Comparison of ENCODE assay signal across 8 cellular contexts in the genomic region with DNA sequence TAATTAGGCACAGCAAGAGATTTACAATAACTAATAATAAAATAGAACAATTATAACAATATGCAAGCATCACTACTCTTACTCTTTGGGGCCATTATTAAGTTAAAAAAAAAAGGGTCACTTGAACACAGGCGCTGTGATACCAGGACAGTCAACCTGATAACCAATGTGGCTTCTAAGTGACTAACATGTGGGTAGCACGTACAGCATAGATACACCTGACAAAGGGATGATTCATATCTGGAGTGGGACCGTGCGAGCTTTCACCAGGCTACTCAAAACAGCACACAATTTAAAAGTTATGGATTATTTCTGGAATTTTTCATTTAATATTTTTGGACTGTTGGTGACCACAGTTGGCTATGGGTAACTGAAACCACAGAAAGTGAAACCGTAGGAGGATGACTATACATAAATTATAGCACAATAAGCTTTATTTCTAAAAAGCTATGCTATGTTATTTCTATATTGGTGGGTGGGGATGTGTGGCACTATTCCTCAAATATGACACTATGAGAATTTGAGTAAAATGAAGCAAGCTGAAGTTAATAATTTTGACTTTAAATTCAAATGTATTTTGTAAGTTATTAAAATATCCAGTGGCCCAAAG.
A peak's percentile ranks its signal among the peaks of the same experiment; 100 is the strongest.
DNase-seq lines count a peak whose midpoint lies in the region; ATAC-seq and TF ChIP-seq lines count a peak whose summit lies in the region.

No MANE protein-coding gene starts in this region.

- no peak overlapping the region for H3K27ac Mint-ChIP-seq in activated naive CD8-positive, alpha-beta T cell treated with anti-CD3 and anti-CD28 coated beads, Interleukin-2, amount 10 ng/mL, durations not matched to agents 7 days and 5 days
- no peak overlapping the region for H3K27ac Mint-ChIP-seq in nephron progenitor cell
- no peak overlapping the region for H3K27ac Mint-ChIP-seq in endodermal cell

- WGBS in heart right ventricle, 2 donors = 93 to 96% methylated on average over 5 of the region's 5 CpGs
- 92 to 100% methylated on average over 1 to 4 of the region's 5 CpGs for WGBS in endodermal cell (ENCODE audit: insufficient coverage in 1 of 2, insufficient read length in 1 of 2), 2 experiments

- peaks cover 2% of the 10 kb centered on the region for H3K9me3 Mint-ChIP-seq in activated naive CD8-positive, alpha-beta T cell treated with anti-CD3 and anti-CD28 coated beads, Interleukin-2, amount 10 ng/mL, durations not matched to agents 7 days and 5 days
- H3K9me3 Mint-ChIP-seq in nephron progenitor cell = no peaks in the 10 kb centered on the region
- no peaks in the 10 kb centered on the region for H3K9me3 Mint-ChIP-seq in endodermal cell

- intact Hi-C loops in heart right ventricle (cut with DNase I) = no loop called here

- H3K27me3 Mint-ChIP-seq in activated naive CD8-positive, alpha-beta T cell treated with anti-CD3 and anti-CD28 coated beads, Interleukin-2, amount 10 ng/mL, durations not matched to agents 7 days and 5 days = peaks cover 5% of the 10 kb centered on the region
- H3K27me3 Mint-ChIP-seq in nephron progenitor cell (ENCODE audit: low read depth, poor library complexity) (no peaks in the 10 kb centered on the region), endodermal cell (ENCODE audit: insufficient read depth) (no peaks in the 10 kb centered on the region)

- H3K4me3 Mint-ChIP-seq in activated naive CD8-positive, alpha-beta T cell treated with anti-CD3 and anti-CD28 coated beads, Interleukin-2, amount 10 ng/mL, durations not matched to agents 7 days and 5 days = no peak overlapping the region
- H3K4me3 Mint-ChIP-seq in nephron progenitor cell = no peak overlapping the region
- H3K4me3 Mint-ChIP-seq in endodermal cell = no peak overlapping the region

- no peak overlapping the region for H3K9ac ChIP-seq in endodermal cell (ENCODE audit: extremely low read depth, low read length, poor library complexity, severe bottlenecking)

- H3K27me3 ChIP-seq in heart right ventricle (no peaks in the 10 kb centered on the region), endodermal cell (ENCODE audit: control insufficient read depth, insufficient read depth, low read length, poor library complexity, severe bottlenecking) (no peaks in the 10 kb centered on the region)

- TF ChIP-seq CTCF in nephron progenitor cell (IDR thresholded peaks at IDR 0.05) (no peak), heart right ventricle (IDR thresholded peaks at IDR 0.05) (no peak), endodermal cell (conservative IDR thresholded peaks at IDR 0.05) (no peak)

- POLR2A ChIA-PET in activated naive CD8-positive, alpha-beta T cell treated with anti-CD3 and anti-CD28 coated beads, Interleukin-2, amount 10 ng/mL, durations not matched to agents 7 days and 5 days (lab: Charles Lee) = no interaction called here

- H3K27ac ChIP-seq in heart right ventricle (no peak overlapping the region), endodermal cell (ENCODE audit: low read depth, low read length) (no peak overlapping the region)

- H3K36me3 ChIP-seq in heart right ventricle = peaks cover 0 to 34% (median 7%) of the 10 kb centered on the region in 9 donors
- H3K36me3 ChIP-seq in endodermal cell (ENCODE audit: control insufficient read depth, insufficient read depth, low read length) = no peaks in the 10 kb centered on the region

- H3K4me1 Mint-ChIP-seq in activated naive CD8-positive, alpha-beta T cell treated with anti-CD3 and anti-CD28 coated beads, Interleukin-2, amount 10 ng/mL, durations not matched to agents 7 days and 5 days = peaks cover 16% of the 10 kb centered on the region
- H3K4me1 Mint-ChIP-seq in nephron progenitor cell = no peaks in the 10 kb centered on the region
- H3K4me1 Mint-ChIP-seq in endodermal cell = peaks cover 3% of the 10 kb centered on the region

- H3K4me1 ChIP-seq in heart right ventricle (peaks cover 0 to 32% (median 2%) of the 10 kb centered on the region in 9 donors), endodermal cell (ENCODE audit: control insufficient read depth, insufficient read depth, low read length) (no peaks in the 10 kb centered on the region)

- no peak for DNase-seq in activated naive CD8-positive, alpha-beta T cell treated with anti-CD3 and anti-CD28 coated beads, Interleukin-2, amount 10 ng/mL, durations not matched to agents 7 days and 5 days
- no peak for DNase-seq in nephron progenitor cell
- DNase-seq in amniotic stem cell (lab: John Stamatoyannopoulos, UW) = no peak
- DNase-seq in heart right ventricle = no peak
- DNase-seq in endodermal cell = no peak

- ATAC-seq in GM18499 (IDR thresholded peaks at IDR 0.05; ENCODE audit: insufficient read depth, unreplicated experiment) (peak; percentile 99), GM21360 (IDR thresholded peaks at IDR 0.05; ENCODE audit: unreplicated experiment) (peak; percentile 99), HG03280 (IDR thresholded peaks at IDR 0.05; ENCODE audit: unreplicated experiment) (peak; percentile 97), heart right ventricle (no peak)
- peak; percentile 99 for ATAC-seq in activated naive CD8-positive, alpha-beta T cell treated with anti-CD3 and anti-CD28 coated beads, Interleukin-2, amount 10 ng/mL, durations not matched to agents 7 days and 5 days (ENCODE audit: low read depth)

- H3K9me3 ChIP-seq in heart right ventricle (peaks cover 0 to 19% (median 6%) of the 10 kb centered on the region in 11 donors), endodermal cell (ENCODE audit: control insufficient read depth, low read length) (peaks cover 7% of the 10 kb centered on the region)

- peaks cover 9% of the 10 kb centered on the region for H3K36me3 Mint-ChIP-seq in activated naive CD8-positive, alpha-beta T cell treated with anti-CD3 and anti-CD28 coated beads, Interleukin-2, amount 10 ng/mL, durations not matched to agents 7 days and 5 days
- H3K36me3 Mint-ChIP-seq in nephron progenitor cell (ENCODE audit: low read depth) (peaks cover 21% of the 10 kb centered on the region), endodermal cell (ENCODE audit: low read depth) (no peaks in the 10 kb centered on the region)

- no peak overlapping the region for H3K4me3 ChIP-seq in heart right ventricle
- no peak overlapping the region for H3K4me3 ChIP-seq in endodermal cell (ENCODE audit: low read length)

Comparison
In these comparisons a context has a peak if more than half of its experiments do, and no peak if none do; other contexts are left out.
1. ATAC-seq: peak in GM18499 (single experiment), GM21360 (single experiment), HG03280 (single experiment) and activated naive CD8-positive, alpha-beta T cell treated with anti-CD3 and anti-CD28 coated beads, Interleukin-2, amount 10 ng/mL, durations not matched to agents 7 days and 5 days (single experiment); none in heart right ventricle (0 of 8).